In the genomic region with DNA sequence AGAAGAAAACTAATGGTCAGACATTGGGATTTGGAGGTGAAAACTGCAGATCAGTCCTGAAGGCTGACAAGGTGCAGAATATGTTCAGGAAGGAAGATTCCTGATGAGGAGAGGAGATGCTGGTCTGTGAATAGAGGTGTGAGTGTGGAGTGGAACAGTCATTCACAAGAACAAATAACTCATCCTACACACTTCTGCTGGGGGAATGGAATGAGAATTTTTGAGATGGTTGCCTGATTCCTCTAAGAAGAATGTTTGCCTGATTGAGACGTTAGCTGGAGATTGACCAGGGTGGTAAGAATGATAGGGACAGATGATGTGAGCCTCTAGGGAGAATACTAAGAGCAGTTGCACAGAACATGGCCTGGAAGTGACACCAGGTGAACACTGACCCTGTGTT, we compare ENCODE assay signal across 8 cellular contexts. TPM values are rescaled to one million over a fixed set of nuclear protein-coding genes. Genes with fewer than 3 reads are reported as not detected.
"Had no signal": no experiment of that assay in that cellular context is flagged by ENCODE, and none has a peak within 500 bp of the region (broad histone marks: within the 10 kb centered on the region; RNA-seq: fewer than 3 reads in every experiment).

No MANE protein-coding gene starts in this region.

- ATAC-seq: HepG2 had no signal

- H2AFZ ChIP-seq: GM23248 had no signal

- H3K9ac ChIP-seq: GM23248 had no signal

- DNase-seq: GM23248, GOT3, H9, HCEC 1CT, KBM-7 had no signal

- H3K4me3 ChIP-seq: GM23248 had no signal

- FAIRE-seq: HepG2 had no signal

- H3K27ac ChIP-seq: GM23248, HL-60 had no signal

RNA-seq across cellular contexts. Expression of a gene that starts 4.1 kb away (rescaled TPM):
- polyA plus RNA-seq: GM23248, HepG2, IgD-negative memory B cell had no signal

RNA-seq across cellular contexts. Expression of a gene that starts 40.1 kb away (rescaled TPM):
- polyA plus RNA-seq: GM23248, HepG2, IgD-negative memory B cell had no signal
